In genomic region chr12:67989184-67989965, GRCh38 we compare ENCODE assay signal across 10 cellular contexts. TPM values are rescaled to one million over a fixed set of nuclear protein-coding genes. Genes with fewer than 3 reads are reported as not detected.
A peak's percentile ranks its signal among the peaks of the same experiment; 100 is the strongest.
DNase-seq lines count a peak whose midpoint lies in the region; ATAC-seq and TF ChIP-seq lines count a peak whose summit lies in the region.
"Had no signal": no experiment of that assay in that cellular context is flagged by ENCODE, and none has a peak within 500 bp of the region (broad histone marks: within the 10 kb centered on the region; RNA-seq: fewer than 3 reads in every experiment).

TSS of gene IFNG-AS1 (plus strand) at chr12:67989447.

- H3K27me3 Mint-ChIP-seq in CD4-positive, CD25-positive, alpha-beta regulatory T cell: peaks cover 11% of the 10 kb centered on the region
- no peaks in the 10 kb centered on the region for H3K27me3 Mint-ChIP-seq in activated CD4-positive, alpha-beta memory T cell treated with anti-CD3 and anti-CD28 coated beads, Interleukin-2, amount 10 ng/mL, durations not matched to agents 7 days and 5 days
- H3K27me3 Mint-ChIP-seq in endodermal cell (ENCODE audit: insufficient read depth): no peaks in the 10 kb centered on the region

- ATAC-seq in CD4-positive, CD25-positive, alpha-beta regulatory T cell (ENCODE audit: low read depth in 2 of 2): peak in 1 of 2 donors; percentile 40
- ATAC-seq in GM19025 (IDR thresholded peaks at IDR 0.05; ENCODE audit: low read depth, unreplicated experiment): peak; percentile 26
- ATAC-seq in HG03064 (IDR thresholded peaks at IDR 0.05; ENCODE audit: low read depth, unreplicated experiment): peak; percentile 59
- no peak for ATAC-seq in HG03521 (IDR thresholded peaks at IDR 0.05; ENCODE audit: unreplicated experiment)
- no peak for ATAC-seq in foreskin keratinocyte

- peak within 1 kb of the TSS; percentile 49 to 87 (median 80) for H3K4me3 Mint-ChIP-seq in CD4-positive, CD25-positive, alpha-beta regulatory T cell
- peak within 1 kb of the TSS; percentile 34 for H3K4me3 Mint-ChIP-seq in activated CD4-positive, alpha-beta memory T cell treated with anti-CD3 and anti-CD28 coated beads, Interleukin-2, amount 10 ng/mL, durations not matched to agents 7 days and 5 days
- no peak within 1 kb of the TSS for H3K4me3 Mint-ChIP-seq in endodermal cell

- no peak within 1 kb of the TSS for H3K9ac ChIP-seq in endodermal cell (ENCODE audit: extremely low read depth, low read length, poor library complexity, severe bottlenecking)

- peak in 2 of 3 donors; percentile 9 to 50 for DNase-seq in CD4-positive, CD25-positive, alpha-beta regulatory T cell
- DNase-seq in activated CD4-positive, alpha-beta memory T cell treated with anti-CD3 and anti-CD28 coated beads, Interleukin-2, amount 10 ng/mL, durations not matched to agents 7 days and 5 days: no peak
- no peak for DNase-seq in foreskin keratinocyte
- no peak for DNase-seq in nucleus accumbens (lab: John Stamatoyannopoulos, UW)
- no peak for DNase-seq in endodermal cell
- DNase-seq: right lobe of liver had no signal

- H3K27ac ChIP-seq in CD4-positive, CD25-positive, alpha-beta regulatory T cell (ENCODE audit: insufficient read depth, low read length, poor library complexity, severe bottlenecking): no peak within 1 kb of the TSS
- no peak within 1 kb of the TSS for H3K27ac ChIP-seq in foreskin keratinocyte
- H3K27ac ChIP-seq in endodermal cell (ENCODE audit: low read depth, low read length): no peak within 1 kb of the TSS
- H3K27ac ChIP-seq: right lobe of liver had no signal

- H3K4me1 Mint-ChIP-seq in CD4-positive, CD25-positive, alpha-beta regulatory T cell: peaks cover 8 to 34% (median 15%) of the 10 kb centered on the region in 4 donors
- H3K4me1 Mint-ChIP-seq in activated CD4-positive, alpha-beta memory T cell treated with anti-CD3 and anti-CD28 coated beads, Interleukin-2, amount 10 ng/mL, durations not matched to agents 7 days and 5 days: peaks cover 38% of the 10 kb centered on the region
- H3K4me1 Mint-ChIP-seq in endodermal cell: peaks cover 19% of the 10 kb centered on the region

- peaks cover 0 to 7% (median 0%) of the 10 kb centered on the region in 7 donors for H3K9me3 Mint-ChIP-seq in CD4-positive, CD25-positive, alpha-beta regulatory T cell
- peaks cover 2% of the 10 kb centered on the region for H3K9me3 Mint-ChIP-seq in activated CD4-positive, alpha-beta memory T cell treated with anti-CD3 and anti-CD28 coated beads, Interleukin-2, amount 10 ng/mL, durations not matched to agents 7 days and 5 days
- H3K9me3 Mint-ChIP-seq in endodermal cell: no peaks in the 10 kb centered on the region

- peak within 1 kb of the TSS; percentile 49 for H3K4me3 ChIP-seq in CD4-positive, CD25-positive, alpha-beta regulatory T cell (ENCODE audit: low read depth, low read length)
- no peak within 1 kb of the TSS for H3K4me3 ChIP-seq in endodermal cell (ENCODE audit: low read length)
- H3K4me3 ChIP-seq: right lobe of liver had no signal

- no peaks in the 10 kb centered on the region for H3K36me3 ChIP-seq in CD4-positive, CD25-positive, alpha-beta regulatory T cell (ENCODE audit: control insufficient read depth, insufficient read depth, low read length)
- H3K36me3 ChIP-seq in endodermal cell (ENCODE audit: control insufficient read depth, insufficient read depth, low read length): no peaks in the 10 kb centered on the region
- H3K36me3 ChIP-seq: right lobe of liver had no signal

- no peaks in the 10 kb centered on the region for H3K36me3 Mint-ChIP-seq in CD4-positive, CD25-positive, alpha-beta regulatory T cell
- H3K36me3 Mint-ChIP-seq in activated CD4-positive, alpha-beta memory T cell treated with anti-CD3 and anti-CD28 coated beads, Interleukin-2, amount 10 ng/mL, durations not matched to agents 7 days and 5 days (ENCODE audit: low read depth): no peaks in the 10 kb centered on the region
- no peaks in the 10 kb centered on the region for H3K36me3 Mint-ChIP-seq in endodermal cell (ENCODE audit: low read depth)

- H3K27ac Mint-ChIP-seq in CD4-positive, CD25-positive, alpha-beta regulatory T cell: peak within 1 kb of the TSS; percentile 54 to 68 (median 67)
- H3K27ac Mint-ChIP-seq in activated CD4-positive, alpha-beta memory T cell treated with anti-CD3 and anti-CD28 coated beads, Interleukin-2, amount 10 ng/mL, durations not matched to agents 7 days and 5 days: peak within 1 kb of the TSS; percentile 49
- H3K27ac Mint-ChIP-seq in endodermal cell: no peak within 1 kb of the TSS

- POLR2A ChIA-PET in activated CD4-positive, alpha-beta memory T cell treated with anti-CD3 and anti-CD28 coated beads, Interleukin-2, amount 10 ng/mL, durations not matched to agents 7 days and 5 days (lab: Charles Lee): interaction anchor here (0.9 kb wide), 1 partner anchor 10 kb away, joined by 3 read pairs; no protein-coding TSS in a partner anchor

- no peak for TF ChIP-seq CTCF in foreskin keratinocyte (conservative IDR thresholded peaks at IDR 0.05)
- TF ChIP-seq CTCF in endodermal cell (conservative IDR thresholded peaks at IDR 0.05): no peak

- CTCF ChIA-PET in activated CD4-positive, alpha-beta memory T cell treated with anti-CD3 and anti-CD28 coated beads, Interleukin-2, amount 10 ng/mL, durations not matched to agents 7 days and 5 days (lab: Charles Lee): interaction anchor here (0.9 kb wide), 1 partner anchor 169 kb away, joined by 6 read pairs; no protein-coding TSS in a partner anchor

- H3K9me3 ChIP-seq in CD4-positive, CD25-positive, alpha-beta regulatory T cell (ENCODE audit: control insufficient read depth in 2 of 2, low read length in 2 of 2): no peaks in the 10 kb centered on the region
- H3K9me3 ChIP-seq in endodermal cell (ENCODE audit: control insufficient read depth, low read length): no peaks in the 10 kb centered on the region
- H3K9me3 ChIP-seq: right lobe of liver had no signal

- peaks cover 22% of the 10 kb centered on the region for H3K4me1 ChIP-seq in CD4-positive, CD25-positive, alpha-beta regulatory T cell (ENCODE audit: control insufficient read depth, insufficient read depth, low read length, poor library complexity, severe bottlenecking)
- H3K4me1 ChIP-seq in foreskin keratinocyte: no peaks in the 10 kb centered on the region
- no peaks in the 10 kb centered on the region for H3K4me1 ChIP-seq in endodermal cell (ENCODE audit: control insufficient read depth, insufficient read depth, low read length)
- H3K4me1 ChIP-seq: right lobe of liver had no signal

- WGBS in endodermal cell (ENCODE audit: insufficient coverage in 1 of 2, insufficient read length in 1 of 2), 2 experiments: 88 to 89% methylated on average over 5 to 7 of the region's 7 CpGs

- H3K27me3 ChIP-seq in CD4-positive, CD25-positive, alpha-beta regulatory T cell (ENCODE audit: control insufficient read depth, insufficient read depth, low read length): peaks cover 2% of the 10 kb centered on the region
- H3K27me3 ChIP-seq in foreskin keratinocyte: peaks cover 46% of the 10 kb centered on the region
- no peaks in the 10 kb centered on the region for H3K27me3 ChIP-seq in endodermal cell (ENCODE audit: control insufficient read depth, insufficient read depth, low read length, poor library complexity, severe bottlenecking)
- H3K27me3 ChIP-seq: right lobe of liver had no signal

RNA-seq across cellular contexts. Expression of gene IFNG-AS1, which starts in this region (rescaled TPM):
- total RNA-seq in CD4-positive, CD25-positive, alpha-beta regulatory T cell: 9.3 TPM
- polyA plus RNA-seq in CD4-positive, CD25-positive, alpha-beta regulatory T cell: 1 to 10 TPM in 3 of 4 donors, under 1 TPM in 1; 0.24 to 3.9 (median 2.1) TPM
- under 1 TPM; 0.35 to 0.40 TPM for total RNA-seq in activated CD4-positive, alpha-beta memory T cell treated with anti-CD3 and anti-CD28 coated beads, Interleukin-2, amount 10 ng/mL, durations not matched to agents 7 days and 5 days
- total RNA-seq in foreskin keratinocyte: not detected in 2 replicates
- polyA plus RNA-seq in foreskin keratinocyte: not detected in 2 replicates
- total RNA-seq in endodermal cell: not detected
- not detected for polyA plus RNA-seq in endodermal cell (2013, experiment 1 of 2)
- not detected for polyA plus RNA-seq in endodermal cell (2013, experiment 2 of 2)
- total RNA-seq: H1 had no signal
- polyA plus RNA-seq: H1 had no signal

Comparison
In these comparisons a context has a peak if more than half of its experiments do, and no peak if none do; other contexts are left out.
1. ATAC-seq: peak in GM19025 (single experiment) and HG03064 (single experiment); none in HG03521 (single experiment) and foreskin keratinocyte (single experiment).
2. DNase-seq: peak in CD4-positive, CD25-positive, alpha-beta regulatory T cell (2 of 3); none in activated CD4-positive, alpha-beta memory T cell treated with anti-CD3 and anti-CD28 coated beads, Interleukin-2, amount 10 ng/mL, durations not matched to agents 7 days and 5 days (single experiment), foreskin keratinocyte (0 of 2), nucleus accumbens (0 of 56) and endodermal cell (single experiment).